Comparison of ENCODE assay signal across 11 cellular contexts in the genomic region with DNA sequence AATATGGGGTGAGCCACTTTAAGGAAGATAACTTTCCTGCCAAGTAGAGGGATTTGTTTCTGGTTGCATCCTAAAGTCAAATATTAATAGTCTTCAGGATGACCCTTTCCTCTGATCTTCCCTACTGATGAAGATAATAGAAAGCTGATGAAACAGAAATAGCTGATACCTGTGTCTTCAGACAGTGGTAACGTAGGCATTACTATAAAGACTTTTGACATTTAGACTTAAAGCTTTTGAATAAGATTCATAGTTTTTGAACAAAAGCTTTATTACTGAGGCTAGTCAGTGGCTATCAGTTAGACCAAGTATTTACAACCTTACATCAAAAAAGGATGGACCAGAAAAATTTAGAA. TPM values are rescaled to one million over a fixed set of nuclear protein-coding genes. Genes with fewer than 3 reads are reported as not detected.
DNase-seq lines count a peak whose midpoint lies in the region; ATAC-seq and TF ChIP-seq lines count a peak whose summit lies in the region.
"Had no signal": no experiment of that assay in that cellular context is flagged by ENCODE, and none has a peak within 500 bp of the region (broad histone marks: within the 10 kb centered on the region; RNA-seq: fewer than 3 reads in every experiment).

No MANE protein-coding gene starts in this region.

- no peak overlapping the region for H3K27ac ChIP-seq in CD4-positive, alpha-beta T cell (ENCODE audit: low read depth, low read length)
- peak overlapping the region; percentile 63 for H3K27ac ChIP-seq in RWPE2 (ENCODE audit: poor library complexity, severe bottlenecking)
- H3K27ac ChIP-seq in endodermal cell (ENCODE audit: low read depth, low read length): peak overlapping the region; percentile 99
- no peak overlapping the region for H3K27ac ChIP-seq in ovary
- H3K27ac ChIP-seq in SJCRH30: no peak overlapping the region

- H3K4me1 Mint-ChIP-seq in CD4-positive, alpha-beta T cell (ENCODE audit: low read depth): peaks cover 45% of the 10 kb centered on the region
- H3K4me1 Mint-ChIP-seq in endodermal cell: peaks cover 61% of the 10 kb centered on the region
- peaks cover 12 to 68% (median 29%) of the 10 kb centered on the region in 4 donors for H3K4me1 Mint-ChIP-seq in naive thymus-derived CD8-positive, alpha-beta T cell

- no peaks in the 10 kb centered on the region for H3K27me3 Mint-ChIP-seq in CD4-positive, alpha-beta T cell
- no peaks in the 10 kb centered on the region for H3K27me3 Mint-ChIP-seq in endodermal cell (ENCODE audit: insufficient read depth)
- H3K27me3 Mint-ChIP-seq in naive thymus-derived CD8-positive, alpha-beta T cell: no peaks in the 10 kb centered on the region

- peak overlapping the region; percentile 69 for H3K4me3 Mint-ChIP-seq in CD4-positive, alpha-beta T cell
- H3K4me3 Mint-ChIP-seq in endodermal cell: peak overlapping the region; percentile 74
- peak overlapping the region in 3 of 10 donors; percentile 19 to 96 (median 94) for H3K4me3 Mint-ChIP-seq in naive thymus-derived CD8-positive, alpha-beta T cell

- no peak for TF ChIP-seq POLR2A in ovary (IDR thresholded peaks at IDR 0.05)

- CTCF ChIA-PET in CD4-positive, alpha-beta T cell (lab: Charles Lee): no interaction called here

- H3K27me3 ChIP-seq in CD4-positive, alpha-beta T cell (ENCODE audit: control insufficient read depth, insufficient read depth, low read length): no peaks in the 10 kb centered on the region
- H3K27me3 ChIP-seq in RWPE2 (ENCODE audit: insufficient read depth, poor library complexity, severe bottlenecking): no peaks in the 10 kb centered on the region
- no peaks in the 10 kb centered on the region for H3K27me3 ChIP-seq in endodermal cell (ENCODE audit: control insufficient read depth, insufficient read depth, low read length, poor library complexity, severe bottlenecking)
- H3K27me3 ChIP-seq in ovary: no peaks in the 10 kb centered on the region
- no peaks in the 10 kb centered on the region for H3K27me3 ChIP-seq in SJCRH30

- WGBS in endodermal cell (ENCODE audit: insufficient coverage in 1 of 2, insufficient read length in 1 of 2), 2 experiments: 81 to 86% methylated on average over 1 of the region's 1 CpG
- WGBS in ovary, 3 donors: 31 to 70% (median 47%) methylated on average over 1 of the region's 1 CpG

- H3K4me1 ChIP-seq in RWPE2 (ENCODE audit: insufficient read depth, poor library complexity, severe bottlenecking): peaks cover 19% of the 10 kb centered on the region
- peaks cover 22% of the 10 kb centered on the region for H3K4me1 ChIP-seq in endodermal cell (ENCODE audit: control insufficient read depth, insufficient read depth, low read length)
- peaks cover 4% of the 10 kb centered on the region for H3K4me1 ChIP-seq in ovary (ENCODE audit: insufficient read depth)
- no peaks in the 10 kb centered on the region for H3K4me1 ChIP-seq in SJCRH30

- H3K36me3 ChIP-seq in RWPE2 (ENCODE audit: low read depth) (no peaks in the 10 kb centered on the region), endodermal cell (ENCODE audit: control insufficient read depth, insufficient read depth, low read length) (no peaks in the 10 kb centered on the region), ovary (no peaks in the 10 kb centered on the region), SJCRH30 (no peaks in the 10 kb centered on the region)

- no peak for TF ChIP-seq CTCF in CD4-positive, alpha-beta T cell (IDR thresholded peaks at IDR 0.05)
- TF ChIP-seq CTCF in RWPE2 (IDR thresholded peaks at IDR 0.05; ENCODE audit: poor library complexity, severe bottlenecking) (no peak), endodermal cell (conservative IDR thresholded peaks at IDR 0.05) (no peak), ovary (IDR thresholded peaks at IDR 0.05) (no peak)

- peak overlapping the region; percentile 97 for H3K27ac Mint-ChIP-seq in CD4-positive, alpha-beta T cell
- no peak overlapping the region for H3K27ac Mint-ChIP-seq in endodermal cell
- peak overlapping the region in 1 of 10 donors; percentile 76 for H3K27ac Mint-ChIP-seq in naive thymus-derived CD8-positive, alpha-beta T cell

- peak overlapping the region; percentile 75 for H3K9ac ChIP-seq in endodermal cell (ENCODE audit: extremely low read depth, low read length, poor library complexity, severe bottlenecking)

- intact Hi-C loops in CD4-positive, alpha-beta T cell (cut with DNase I, micrococcal nuclease): loop anchor here (5.0 kb wide), 4 partner anchors 34 to 306 kb away; a partner anchor contains a TSS
- intact Hi-C loops in ovary (cut with DNase I): no loop called here

- no peaks in the 10 kb centered on the region for H3K36me3 Mint-ChIP-seq in CD4-positive, alpha-beta T cell (ENCODE audit: low read depth)
- H3K36me3 Mint-ChIP-seq in endodermal cell (ENCODE audit: low read depth): no peaks in the 10 kb centered on the region
- no peaks in the 10 kb centered on the region for H3K36me3 Mint-ChIP-seq in naive thymus-derived CD8-positive, alpha-beta T cell

- no peak for TF ChIP-seq EP300 in ovary (IDR thresholded peaks at IDR 0.05)

- H3K4me3 ChIP-seq in RWPE2 (ENCODE audit: severe bottlenecking): peak overlapping the region; percentile 43
- H3K4me3 ChIP-seq in endodermal cell (ENCODE audit: low read length): peak overlapping the region; percentile 92
- peak overlapping the region; percentile 51 for H3K4me3 ChIP-seq in ovary
- no peak overlapping the region for H3K4me3 ChIP-seq in SJCRH30

- POLR2A ChIA-PET in CD4-positive, alpha-beta T cell (lab: Charles Lee): interaction anchor here (1.6 to 2.4 kb wide), 2 partner anchors 32 to 151 kb away, joined by 5 to 7 read pairs; no protein-coding TSS in a partner anchor
- POLR2A ChIA-PET in naive thymus-derived CD8-positive, alpha-beta T cell (lab: Charles Lee): interaction anchor here (1.3 kb wide), 1 partner anchor 151 kb away, joined by 4 read pairs; no protein-coding TSS in a partner anchor

- no peaks in the 10 kb centered on the region for H3K9me3 ChIP-seq in CD4-positive, alpha-beta T cell (ENCODE audit: control insufficient read depth, low read length)
- no peaks in the 10 kb centered on the region for H3K9me3 ChIP-seq in RWPE2 (ENCODE audit: severe bottlenecking)
- no peaks in the 10 kb centered on the region for H3K9me3 ChIP-seq in endodermal cell (ENCODE audit: control insufficient read depth, low read length)
- no peaks in the 10 kb centered on the region for H3K9me3 ChIP-seq in ovary
- no peaks in the 10 kb centered on the region for H3K9me3 ChIP-seq in SJCRH30 (replicated peaks)

- DNase-seq in CD4-positive, alpha-beta T cell: no peak
- no peak for DNase-seq in RWPE2 (ENCODE audit: low spot score)
- DNase-seq in endodermal cell: no peak
- DNase-seq in ovary: no peak
- DNase-seq in NCI-H2227 (lab: John Stamatoyannopoulos, UW; ENCODE audit: unreplicated experiment): no peak
- no peak for DNase-seq in naive thymus-derived CD8-positive, alpha-beta T cell
- DNase-seq in SJCRH30: no peak
- DNase-seq: glutamatergic neuron; NCI-H1092; stimulated activated CD4-positive, alpha-beta T cell treated with anti-CD3 and anti-CD28 coated beads, Interleukin-4, amount 100 ng/mL, for 24 hours had no signal

- H3K9me3 Mint-ChIP-seq in CD4-positive, alpha-beta T cell: no peaks in the 10 kb centered on the region
- H3K9me3 Mint-ChIP-seq in endodermal cell: no peaks in the 10 kb centered on the region
- H3K9me3 Mint-ChIP-seq in naive thymus-derived CD8-positive, alpha-beta T cell: no peaks in the 10 kb centered on the region

- no peak for ATAC-seq in CD4-positive, alpha-beta T cell (ENCODE audit: poor library complexity)
- ATAC-seq in RWPE2 (ENCODE audit: low read depth): no peak
- ATAC-seq in naive thymus-derived CD8-positive, alpha-beta T cell: no peak
- ATAC-seq in HG03025 (IDR thresholded peaks at IDR 0.05; ENCODE audit: low FRiP score, unreplicated experiment): no peak

RNA-seq across cellular contexts. Expression of a gene that starts 1.4 kb away (rescaled TPM):
- total RNA-seq in CD4-positive, alpha-beta T cell: 10 to 100 TPM; 40.9 to 44.3 TPM
- total RNA-seq in endodermal cell: 1 to 10 TPM; 1.7 to 7.4 TPM
- polyA plus RNA-seq in endodermal cell (2013, experiment 1 of 2): 24.6 TPM
- polyA plus RNA-seq in endodermal cell (2013, experiment 2 of 2): 26.5 TPM
- 10 to 100 TPM in 5 of 7 donors, 1 to 10 TPM in 2; 5.0 to 49.4 (median 17.4) TPM for total RNA-seq in ovary
- polyA plus RNA-seq in ovary: 10 to 100 TPM in 1 of 2 donors, 1 to 10 TPM in 1; 8.7 to 13.7 TPM
- 10 to 100 TPM; 32.4 to 34.7 TPM for total RNA-seq in naive thymus-derived CD8-positive, alpha-beta T cell
- polyA plus RNA-seq in naive thymus-derived CD8-positive, alpha-beta T cell: 10 to 100 TPM; 14.7 to 20.2 (median 17.3) TPM
- 0.42 and 0.71 TPM in 2 replicates for total RNA-seq in SJCRH30 (2014; rRNA removed; shearing (Covaris generic))

Comparison
In these comparisons a context has a peak if more than half of its experiments do, and no peak if none do; other contexts are left out.
1. H3K27ac ChIP-seq: peak in RWPE2 (single experiment) and endodermal cell (single experiment); none in CD4-positive, alpha-beta T cell (single experiment), ovary (0 of 2) and SJCRH30 (single experiment).
2. intact Hi-C loops: an anchor here in CD4-positive, alpha-beta T cell (5.0 kb wide); none called in ovary.